In the genomic region with DNA sequence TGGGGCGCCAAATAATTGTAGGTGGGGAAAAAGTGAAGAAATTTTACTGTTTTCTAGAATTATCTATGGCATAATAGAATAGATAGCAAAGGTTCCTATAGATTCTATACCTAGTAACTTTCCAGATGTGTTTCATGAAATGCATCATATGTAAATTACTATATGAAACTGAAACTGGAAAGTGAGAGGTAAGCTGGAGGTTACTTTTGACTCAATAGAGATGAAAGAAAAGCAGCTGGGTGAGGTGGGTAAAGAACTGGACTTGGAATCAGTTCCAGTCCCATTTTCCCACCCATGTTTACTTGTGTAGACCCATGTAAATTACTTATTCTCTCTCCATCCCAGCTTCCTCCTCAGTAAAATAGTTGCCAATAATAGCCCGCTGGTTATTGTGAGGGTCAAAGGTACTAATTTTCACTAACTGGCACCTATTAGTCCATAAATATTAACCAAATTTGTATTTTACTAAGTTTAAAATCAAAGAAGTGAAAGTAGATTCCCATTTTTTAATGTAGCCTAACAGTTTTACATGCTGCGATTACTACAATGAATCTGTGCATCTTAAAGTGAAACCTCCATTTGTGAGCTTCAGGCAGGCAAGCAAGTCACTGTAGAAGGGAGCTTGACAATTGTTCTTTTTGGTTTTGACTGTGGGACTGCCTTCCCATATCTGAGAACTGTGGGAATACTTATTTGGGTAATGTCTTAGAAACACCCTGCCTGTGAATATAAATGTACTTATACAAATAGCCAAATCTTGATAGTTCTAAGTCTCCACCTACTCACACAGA, we compare ENCODE assay signal across 10 cellular contexts.
DNase-seq lines count a peak whose midpoint lies in the region; ATAC-seq and TF ChIP-seq lines count a peak whose summit lies in the region.
"Had no signal": no experiment of that assay in that cellular context is flagged by ENCODE, and none has a peak within 500 bp of the region (broad histone marks: within the 10 kb centered on the region; RNA-seq: fewer than 3 reads in every experiment).

No MANE protein-coding gene starts in this region.

- no peaks in the 10 kb centered on the region for H3K79me1 ChIP-seq in mesenchymal stem cell (replicated peaks; ENCODE audit: low read length, poor library complexity, severe bottlenecking)

- no peak overlapping the region for H3K4me2 ChIP-seq in mesenchymal stem cell (ENCODE audit: low read length, poor library complexity, severe bottlenecking)

- no peak overlapping the region for H2AFZ ChIP-seq in mesenchymal stem cell (ENCODE audit: low read depth, low read length)

- H3K27ac ChIP-seq in mesenchymal stem cell (ENCODE audit: low read length, poor library complexity, severe bottlenecking) (no peak overlapping the region), ascending aorta (peak overlapping the region in 1 of 2 donors; percentile 17)

- H3K14ac ChIP-seq in mesenchymal stem cell (ENCODE audit: low read length in 2 of 2), result no peak overlapping the region

- H2BK120ac ChIP-seq in mesenchymal stem cell (ENCODE audit: low read depth, low read length), result no peak overlapping the region

- 100% methylated on average over 1 of the region's 3 CpGs for WGBS in mesenchymal stem cell

- H3K27me3 ChIP-seq in mesenchymal stem cell (ENCODE audit: control insufficient read depth in 1 of 2, insufficient read depth in 1 of 2, low read length in 2 of 2), result no peaks in the 10 kb centered on the region
- no peaks in the 10 kb centered on the region for H3K27me3 ChIP-seq in ascending aorta

- H3K4me1 ChIP-seq in mesenchymal stem cell (ENCODE audit: control insufficient read depth, insufficient read depth, low read depth, low read length) (peaks cover 4% of the 10 kb centered on the region), ascending aorta (peaks cover 0 to 12% of the 10 kb centered on the region in 2 donors)

- H3K4me3 ChIP-seq in mesenchymal stem cell (ENCODE audit: insufficient read depth in 1 of 2, low read depth in 1 of 2, low read length in 2 of 2), result peak overlapping the region in 1 of 2 experiments; percentile 35
- H3K4me3 ChIP-seq in ascending aorta, result no peak overlapping the region

- no peak overlapping the region for H3K4ac ChIP-seq in mesenchymal stem cell (ENCODE audit: low read depth in 1 of 2, low read length in 2 of 2)

- DNase-seq in mesenchymal stem cell (no peak), CD1c-positive myeloid dendritic cell (ENCODE audit: extremely low spot score) (no peak), ascending aorta (ENCODE audit: low spot score in 2 of 2) (no peak), islet precursor cell (no peak), SW480 (ENCODE audit: low spot score) (no peak)
- DNase-seq: erythroblast, NCI-H2029 had no signal

- ATAC-seq in GM18858 (IDR thresholded peaks at IDR 0.05; ENCODE audit: unreplicated experiment) (peak; percentile 95), GM21576 (IDR thresholded peaks at IDR 0.05; ENCODE audit: unreplicated experiment) (peak; percentile 93), HG03457 (IDR thresholded peaks at IDR 0.05; ENCODE audit: unreplicated experiment) (peak; percentile 96)

- H3K23ac ChIP-seq in mesenchymal stem cell (ENCODE audit: low read length in 2 of 2), result no peak overlapping the region

- H3K18ac ChIP-seq in mesenchymal stem cell (ENCODE audit: low read depth in 1 of 2, low read length in 2 of 2), result peak overlapping the region in 1 of 2 experiments; percentile 62

- H3K9me3 ChIP-seq in mesenchymal stem cell (ENCODE audit: control insufficient read depth, low read length) (no peaks in the 10 kb centered on the region), ascending aorta (no peaks in the 10 kb centered on the region)

- H2BK5ac ChIP-seq in mesenchymal stem cell (ENCODE audit: low read depth, low read length, poor library complexity, severe bottlenecking), result no peak overlapping the region

- H3K36me3 ChIP-seq in mesenchymal stem cell (ENCODE audit: control insufficient read depth in 1 of 2, insufficient read depth in 2 of 2, low read depth in 1 of 2, low read length in 2 of 2), result no peaks in the 10 kb centered on the region
- H3K36me3 ChIP-seq in ascending aorta, result no peaks in the 10 kb centered on the region

- H2BK12ac ChIP-seq in mesenchymal stem cell (ENCODE audit: low read length in 2 of 2), result no peak overlapping the region

- no peak overlapping the region for H4K91ac ChIP-seq in mesenchymal stem cell (ENCODE audit: low read length)

- no peak overlapping the region for H2BK15ac ChIP-seq in mesenchymal stem cell (ENCODE audit: low read depth, poor library complexity, severe bottlenecking)

- H2AK5ac ChIP-seq in mesenchymal stem cell (ENCODE audit: low read length, severe bottlenecking), result no peak overlapping the region

- no peak for TF ChIP-seq CTCF in ascending aorta (IDR thresholded peaks at IDR 0.05)

- H3K9ac ChIP-seq in mesenchymal stem cell (ENCODE audit: low read length), result peak overlapping the region; percentile 51

- intact Hi-C loops in ascending aorta (cut with DNase I), result no loop called here

- H4K8ac ChIP-seq in mesenchymal stem cell (ENCODE audit: low read length), result no peak overlapping the region
